ENCODE assay signal across 21 cellular contexts in genomic region chr13:26257049-26257448, GRCh38. TPM values are rescaled to one million over a fixed set of nuclear protein-coding genes. Genes with fewer than 3 reads are reported as not detected.
DNase-seq lines count a peak whose midpoint lies in the region; ATAC-seq, FAIRE-seq and TF ChIP-seq lines count a peak whose summit lies in the region.
"Had no signal": no experiment of that assay in that cellular context is flagged by ENCODE, and none has a peak within 500 bp of the region (broad histone marks: within the 10 kb centered on the region; RNA-seq: fewer than 3 reads in every experiment).

No MANE protein-coding gene starts in this region.

- H3K27me3 ChIP-seq in DND-41 (ENCODE audit: insufficient read depth, low read length, poor library complexity) (no peaks in the 10 kb centered on the region), HUES48 (ENCODE audit: control insufficient read depth, insufficient read depth, low read length) (no peaks in the 10 kb centered on the region), WERI-Rb-1 (ENCODE audit: insufficient read depth, low read depth, severe bottlenecking) (no peaks in the 10 kb centered on the region), neural cell (ENCODE audit: insufficient read depth, low read depth, low read length) (no peaks in the 10 kb centered on the region), left lung (no peaks in the 10 kb centered on the region)
- H3K27me3 ChIP-seq: heart right ventricle had no signal

- peaks cover 81% of the 10 kb centered on the region for H3K79me2 ChIP-seq in DND-41 (ENCODE audit: insufficient read depth, low read length)
- peaks cover 68% of the 10 kb centered on the region for H3K79me2 ChIP-seq in neural cell (replicated peaks; ENCODE audit: insufficient read depth, low read length)

- no peak overlapping the region for H3K27ac ChIP-seq in DND-41 (ENCODE audit: low read length)
- no peak overlapping the region for H3K27ac ChIP-seq in HUES48 (ENCODE audit: low read depth, low read length)
- H3K27ac ChIP-seq in WERI-Rb-1, result peak overlapping the region; percentile 99
- H3K27ac ChIP-seq in neural cell (ENCODE audit: low read length), result no peak overlapping the region
- no peak overlapping the region for H3K27ac ChIP-seq in left lung
- H3K27ac ChIP-seq: prostate gland had no signal

- H3K4me3 ChIP-seq in DND-41 (ENCODE audit: low read depth in 1 of 2, low read length in 2 of 2) (no peak overlapping the region; a peak in 1 of 4 replicates), HUES48 (ENCODE audit: low read depth, low read length) (0 out of 2 replicates have a peak overlapping the region, but pooled peaks have one; percentile 12), WERI-Rb-1 (ENCODE audit: low read depth, low read length) (peak overlapping the region; percentile 90), neural cell (ENCODE audit: low read length) (peak overlapping the region; percentile 73), left lung (no peak overlapping the region)
- H3K4me3 ChIP-seq: prostate gland had no signal

- TF ChIP-seq EP300 in neural cell (conservative IDR thresholded peaks at IDR 0.05; ENCODE audit: poor library complexity, severe bottlenecking), result no peak

- no peak overlapping the region for H3K9ac ChIP-seq in DND-41 (ENCODE audit: low read depth, low read length)
- no peak overlapping the region for H3K9ac ChIP-seq in HUES48 (ENCODE audit: low read depth, low read length)
- peak overlapping the region; percentile 6 for H3K9ac ChIP-seq in neural cell (ENCODE audit: low read length)

- H3K9me2 ChIP-seq in neural cell (ENCODE audit: insufficient read depth, low read length), result no peaks in the 10 kb centered on the region

- H4K20me1 ChIP-seq in DND-41 (ENCODE audit: insufficient read depth, low read length) (peaks cover 50% of the 10 kb centered on the region; the same call in 1 of the 2 replicates), neural cell (ENCODE audit: insufficient read depth) (no peaks in the 10 kb centered on the region)

- no peak for TF ChIP-seq CTCF in DND-41 (IDR thresholded peaks at IDR 0.05; ENCODE audit: borderline replicate concordance, extremely low read depth, low read length, poor library complexity, severe bottlenecking)
- no peak for TF ChIP-seq CTCF in WERI-Rb-1 (IDR thresholded peaks at IDR 0.05; ENCODE audit: low read depth, low read length)
- no peak for TF ChIP-seq CTCF in neural cell (IDR thresholded peaks at IDR 0.05; ENCODE audit: poor library complexity, severe bottlenecking)
- TF ChIP-seq CTCF in left lung (IDR thresholded peaks at IDR 0.05), result no peak

- H2AFZ ChIP-seq in DND-41 (ENCODE audit: low read depth, low read length) (no peak overlapping the region), neural cell (ENCODE audit: low read depth, low read length) (no peak overlapping the region)

- no peaks in the 10 kb centered on the region for H3F3A ChIP-seq in neural cell (ENCODE audit: insufficient read depth, low read length, poor library complexity, severe bottlenecking)

- DNase-seq in DND-41 (no peak), WERI-Rb-1 (no peak), left lung (no peak), GM12892 (ENCODE audit: insufficient read length) (no peak)
- DNase-seq in activated naive CD4-positive, alpha-beta T cell treated with anti-CD3 and anti-CD28 coated beads, Interleukin-2, amount 50 U/mL, for 16 hours, result no peak
- DNase-seq: activated CD4-positive, alpha-beta memory T cell treated with anti-CD3 and anti-CD28 coated beads, Interleukin-2, amount 10 ng/mL, durations not matched to agents 7 days and 5 days; activated CD4-positive, CD25-positive, alpha-beta regulatory T cell; activated naive CD4-positive, alpha-beta T cell treated with anti-CD3 and anti-CD28 coated beads for 36 hours; activated T-cell treated with anti-CD3 and anti-CD28 coated beads, Interleukin-2, amount 50 U/mL, for 24 hours; CD4-positive, alpha-beta T cell; DMS53; heart right ventricle; naive thymus-derived CD8-positive, alpha-beta T cell; NCI-H1105 treated with DMSO at 0.1 percent for 48 hours; NCI-H524 treated with DMSO at 0.1 percent for 48 hours; OCI-M1 had no signal

- H3K9me3 ChIP-seq in DND-41 (ENCODE audit: insufficient read depth, low read length, severe bottlenecking) (no peaks in the 10 kb centered on the region), HUES48 (ENCODE audit: control insufficient read depth, insufficient read depth, low read length) (no peaks in the 10 kb centered on the region), WERI-Rb-1 (ENCODE audit: severe bottlenecking) (no peaks in the 10 kb centered on the region), neural cell (ENCODE audit: low read length) (no peaks in the 10 kb centered on the region), left lung (no peaks in the 10 kb centered on the region)
- H3K9me3 ChIP-seq: heart right ventricle, prostate gland had no signal

- FAIRE-seq in GM12892 (lab: Jason Lieb, UNC), result no peak
- FAIRE-seq: keratinocyte had no signal

- ATAC-seq in DND-41 (ENCODE audit: insufficient read depth, low read depth), result no peak
- no peak for ATAC-seq in left lung
- no peak for ATAC-seq in GM21576 (IDR thresholded peaks at IDR 0.05; ENCODE audit: unreplicated experiment)
- ATAC-seq: heart right ventricle; naive thymus-derived CD8-positive, alpha-beta T cell had no signal

- intact Hi-C loops in left lung (cut with DNase I), result no loop called here

- peak overlapping the region; percentile 67; the same call in 1 of the 2 replicates for H3K4me2 ChIP-seq in DND-41 (ENCODE audit: insufficient read depth, low read length)
- H3K4me2 ChIP-seq in neural cell (ENCODE audit: low read length), result peak overlapping the region; percentile 97

- TF ChIP-seq RAD21 in neural cell (conservative IDR thresholded peaks at IDR 0.05), result no peak

- peaks cover 29% of the 10 kb centered on the region for H3K4me1 ChIP-seq in DND-41 (ENCODE audit: insufficient read depth, low read length)
- H3K4me1 ChIP-seq in HUES48 (ENCODE audit: control insufficient read depth, insufficient read depth, low read length), result peaks cover 21% of the 10 kb centered on the region
- H3K4me1 ChIP-seq in left lung, result peaks cover 17 to 28% of the 10 kb centered on the region in 2 donors

- no peak for TF ChIP-seq POLR2A in GM12892 (IDR thresholded peaks at IDR 0.05; ENCODE audit: low read depth, low read length)

- H3K36me3 ChIP-seq in DND-41 (ENCODE audit: insufficient read depth, low read length), result no peaks in the 10 kb centered on the region
- no peaks in the 10 kb centered on the region for H3K36me3 ChIP-seq in HUES48 (ENCODE audit: control insufficient read depth, insufficient read depth, low read length)
- H3K36me3 ChIP-seq in WERI-Rb-1, result peaks cover 5% of the 10 kb centered on the region; the same call in 1 of the 2 replicates
- H3K36me3 ChIP-seq in neural cell (ENCODE audit: insufficient read depth, low read length), result no peaks in the 10 kb centered on the region
- H3K36me3 ChIP-seq in left lung, result no peaks in the 10 kb centered on the region
- H3K36me3 ChIP-seq: heart right ventricle, prostate gland had no signal

TF ChIP-seq in neural cell, 6 proteins besides CTCF, POLR2A, EP300 and RAD21:
- TF ChIP-seq SMC3 (conservative IDR thresholded peaks at IDR 0.05; ENCODE audit: poor library complexity) (no peak), MXI1 (conservative IDR thresholded peaks at IDR 0.05; ENCODE audit: poor library complexity, severe bottlenecking) (no peak), REST (IDR thresholded peaks at IDR 0.05; ENCODE audit: borderline replicate concordance) (no peak), EZH2 (IDR thresholded peaks at IDR 0.05; ENCODE audit: borderline replicate concordance, insufficient read depth, low read length, poor library complexity, severe bottlenecking) (no peak), POLR2AphosphoS5 (IDR thresholded peaks at IDR 0.05) (no peak), TAF1 (IDR thresholded peaks at IDR 0.05; ENCODE audit: low read depth) (no peak)

RNA-seq across cellular contexts. Expression of gene CDK8, which starts 3.1 kb away (rescaled TPM):
- 51.0 and 58.9 TPM in 2 replicates for polyA plus RNA-seq in neural cell
- 102 and 107 TPM in 2 replicates for polyA minus RNA-seq in neural cell
- total RNA-seq in left lung, result 10 to 100 TPM; 10.1 to 12.4 TPM
- 14.1 TPM for polyA plus RNA-seq in GM12892 (2012; ENCODE audit: missing spikeins)

RNA-seq across cellular contexts. Expression of gene RNF6, which starts 34.9 kb away (rescaled TPM):
- 15.2 and 15.8 TPM in 2 replicates for polyA plus RNA-seq in neural cell
- 37.0 and 44.5 TPM in 2 replicates for polyA minus RNA-seq in neural cell
- total RNA-seq in left lung, result 10 to 100 TPM; 27.0 to 33.1 TPM
- 32.6 TPM for polyA plus RNA-seq in GM12892 (2012; ENCODE audit: missing spikeins)

Comparison
In these comparisons a context has a peak if more than half of its experiments do, and no peak if none do; other contexts are left out.
1. H3K4me3 ChIP-seq: peak in HUES48 (single experiment), WERI-Rb-1 (single experiment) and neural cell (single experiment); none in DND-41 (0 of 2) and left lung (0 of 2).